14 cellular contexts compared by ENCODE assay signal in genomic region chr3:149448331-149448831, GRCh38. TPM values are rescaled to one million over a fixed set of nuclear protein-coding genes. Genes with fewer than 3 reads are reported as not detected.
A peak's percentile ranks its signal among the peaks of the same experiment; 100 is the strongest.
DNase-seq lines count a peak whose midpoint lies in the region; ATAC-seq, FAIRE-seq and TF ChIP-seq lines count a peak whose summit lies in the region.
"Had no signal": no experiment of that assay in that cellular context is flagged by ENCODE, and none has a peak within 500 bp of the region (broad histone marks: within the 10 kb centered on the region; RNA-seq: fewer than 3 reads in every experiment).

No MANE protein-coding gene starts in this region.

- no peaks in the 10 kb centered on the region for H3K79me2 ChIP-seq in H1 (ENCODE audit: control insufficient read depth in 1 of 2, insufficient read depth in 2 of 2, low read length in 2 of 2)

- H3K79me1 ChIP-seq in H1 (ENCODE audit: low read depth, low read length), result no peaks in the 10 kb centered on the region

- H4K20me1 ChIP-seq in H1 (replicated peaks in 1 of 2; ENCODE audit: control insufficient read depth in 1 of 2, insufficient read depth in 2 of 2, low read length in 2 of 2), result no peaks in the 10 kb centered on the region

- H3K27me3 Mint-ChIP-seq in activated naive CD8-positive, alpha-beta T cell treated with anti-CD3 and anti-CD28 coated beads for 36 hours, result no peaks in the 10 kb centered on the region

- no peak overlapping the region for H2BK5ac ChIP-seq in H1 (ENCODE audit: low read depth, low read length)

- no peaks in the 10 kb centered on the region for H3K23me2 ChIP-seq in H1 (ENCODE audit: low read depth, low read length)

- H3K36me3 Mint-ChIP-seq in activated naive CD8-positive, alpha-beta T cell treated with anti-CD3 and anti-CD28 coated beads for 36 hours, result no peaks in the 10 kb centered on the region

- CTCF ChIA-PET in H1 (lab: Charles Lee; ENCODE audit: partially characterized antibody), result interaction anchor here (1.0 to 1.7 kb wide), 5 partner anchors 31 to 328 kb away, joined by 3 to 6 read pairs (median 5); no protein-coding TSS in a partner anchor

- TF ChIP-seq POLR2A in H1 (IDR thresholded peaks at IDR 0.05; ENCODE audit: control extremely low read depth in 1 of 2, low read depth in 2 of 2, low read length in 2 of 2), result no peak

- no peak overlapping the region for H3K27ac Mint-ChIP-seq in activated naive CD8-positive, alpha-beta T cell treated with anti-CD3 and anti-CD28 coated beads for 36 hours

- no peak overlapping the region for H2BK120ac ChIP-seq in H1 (replicated peaks; ENCODE audit: low read depth, low read length)

- no peak for TF ChIP-seq RAD21 in H1 (IDR thresholded peaks at IDR 0.05 in 1 of 2, conservative IDR thresholded peaks at IDR 0.05 in 1 of 2; ENCODE audit: low read depth in 2 of 2, low read length in 2 of 2)

- no peak overlapping the region for H2BK15ac ChIP-seq in H1 (ENCODE audit: low read length)

- H3K4me3 ChIP-seq in H1 (ENCODE audit: extremely low read depth in 1 of 4, insufficient read depth in 2 of 4, low read depth in 3 of 4, low read length in 4 of 4) (no peak overlapping the region), neutrophil (ENCODE audit: low read depth in 1 of 2, low read length in 1 of 2) (peak overlapping the region; percentile 38 to 62)

- H2BK12ac ChIP-seq in H1 (ENCODE audit: low read depth, low read length), result no peak overlapping the region

- H3K4me2 ChIP-seq in H1 (ENCODE audit: insufficient read depth in 1 of 2, low read depth in 2 of 2, low read length in 2 of 2), result no peak overlapping the region

- peaks cover 10% of the 10 kb centered on the region for H3K9me3 Mint-ChIP-seq in activated naive CD8-positive, alpha-beta T cell treated with anti-CD3 and anti-CD28 coated beads for 36 hours

- FAIRE-seq in H1 (lab: Jason Lieb, UNC), result no peak
- FAIRE-seq: frontal cortex, G401.6 had no signal

- H2AK5ac ChIP-seq in H1 (ENCODE audit: low read depth, low read length), result no peak overlapping the region

- H3K27ac ChIP-seq in H1 (ENCODE audit: low read depth, low read length) (no peak overlapping the region), neutrophil (peak overlapping the region; percentile 90), caudate nucleus (ENCODE audit: low read depth, low read length) (no peak overlapping the region)

- no peak overlapping the region for H3K18ac ChIP-seq in H1 (ENCODE audit: extremely low read depth, low read length)

- no peak overlapping the region for H2AFZ ChIP-seq in H1 (ENCODE audit: low read length)

- POLR2A ChIA-PET in H1 (lab: Charles Lee; ENCODE audit: partially characterized antibody), result interaction anchor here (0.6 kb wide), 1 partner anchor 13 kb away, joined by 4 read pairs; no protein-coding TSS in a partner anchor

- ATAC-seq in GM21576 (IDR thresholded peaks at IDR 0.05; ENCODE audit: unreplicated experiment) (no peak), HG03342 (IDR thresholded peaks at IDR 0.05; ENCODE audit: unreplicated experiment) (no peak)

- no peak overlapping the region for H4K91ac ChIP-seq in H1 (replicated peaks; ENCODE audit: insufficient read length, low read length)

- no peak for TF ChIP-seq EP300 in H1 (IDR thresholded peaks at IDR 0.05; ENCODE audit: borderline replicate concordance in 1 of 2, low read depth in 2 of 2, low read length in 2 of 2)

- H3K4ac ChIP-seq in H1 (replicated peaks; ENCODE audit: insufficient read length, low read depth, low read length), result no peak overlapping the region

- H3K9me3 ChIP-seq in H1 (ENCODE audit: insufficient read depth in 2 of 2, low read depth in 1 of 2, low read length in 1 of 2) (peaks cover 19 to 33% of the 10 kb centered on the region in 2 experiments), neutrophil (no peaks in the 10 kb centered on the region)

- TF ChIP-seq CTCF in H1 (IDR thresholded peaks at IDR 0.05; ENCODE audit: control extremely low read depth in 1 of 3, insufficient read depth in 1 of 3, low read depth in 1 of 3, low read length in 3 of 3) (no peak), neutrophil (IDR thresholded peaks at IDR 0.05) (no peak)

- no peak overlapping the region for H4K5ac ChIP-seq in H1 (ENCODE audit: insufficient read length, low read depth, low read length)

- H3K4me1 Mint-ChIP-seq in activated naive CD8-positive, alpha-beta T cell treated with anti-CD3 and anti-CD28 coated beads for 36 hours, result no peaks in the 10 kb centered on the region

- no peak overlapping the region for H3K9ac ChIP-seq in H1 (replicated peaks in 1 of 4; ENCODE audit: extremely low read depth in 1 of 4, low read depth in 3 of 4, low read length in 3 of 4)

- no peak overlapping the region for H4K8ac ChIP-seq in H1 (ENCODE audit: extremely low read depth, insufficient read depth, low read length)

- H3K27me3 ChIP-seq in H1 (replicated peaks in 1 of 4; ENCODE audit: control insufficient read depth in 3 of 4, extremely low read depth in 1 of 4, insufficient read depth in 3 of 4, low read length in 3 of 4), result no peaks in the 10 kb centered on the region
- H3K27me3 ChIP-seq in neutrophil, result no peaks in the 10 kb centered on the region

- no peak overlapping the region for H3K4me3 Mint-ChIP-seq in activated naive CD8-positive, alpha-beta T cell treated with anti-CD3 and anti-CD28 coated beads for 36 hours

- WGBS in H1 (ENCODE audit: extremely low coverage in 1 of 2, insufficient coverage in 1 of 2, insufficient read length in 1 of 2, insufficient replicate concordance in 2 of 2, low coverage in 1 of 2, low lambda C conversion rate in 2 of 2, missing lambda C conversion rate in 1 of 2), 2 experiments, result 57% methylated on average over 3 of the region's 3 CpGs; no CpG with 5 or more reads in 1 of the 2 experiments

- no peaks in the 10 kb centered on the region for H3K36me3 ChIP-seq in H1 (ENCODE audit: control insufficient read depth in 2 of 4, insufficient read depth in 4 of 4, low read length in 3 of 4)
- H3K36me3 ChIP-seq in neutrophil, result no peaks in the 10 kb centered on the region

- no peak overlapping the region for H3K14ac ChIP-seq in H1 (ENCODE audit: insufficient read length)

- DNase-seq in EL (peak; percentile 90), NOMO-1 treated with dmso at 0.1 percent for 144 hours (lab: John Stamatoyannopoulos, UW; ENCODE audit: unreplicated experiment) (peak; percentile 84), H1 (ENCODE audit: low read depth in 1 of 2, low spot score in 2 of 2) (no peak), caudate nucleus (lab: John Stamatoyannopoulos, UW) (no peak)
- no peak for DNase-seq in activated naive CD8-positive, alpha-beta T cell treated with anti-CD3 and anti-CD28 coated beads for 36 hours
- DNase-seq: activated gamma-delta T cell treated with Interleukin-2 at 50 U/mL for 16 hours, NCI-H1694 treated with DMSO at 0.1 percent for 48 hours, nucleus accumbens, T-helper 9 cell had no signal

- no peak overlapping the region for H3K56ac ChIP-seq in H1 (replicated peaks; ENCODE audit: insufficient read length, low read depth, low read length)

- no peak overlapping the region for H2BK20ac ChIP-seq in H1 (ENCODE audit: low read length)

- no peaks in the 10 kb centered on the region for H3K4me1 ChIP-seq in H1 (replicated peaks in 1 of 4; ENCODE audit: control insufficient read depth in 3 of 4, insufficient read depth in 4 of 4, low read length in 3 of 4)
- H3K4me1 ChIP-seq in neutrophil (ENCODE audit: control insufficient read depth in 1 of 2, insufficient read depth in 1 of 2, low read depth in 1 of 2, low read length in 1 of 2), result peaks cover 44 to 63% of the 10 kb centered on the region in 2 experiments

- H3K23ac ChIP-seq in H1 (ENCODE audit: insufficient read length), result no peak overlapping the region

TF ChIP-seq in H1, 55 proteins besides CTCF, POLR2A, EP300 and RAD21:
- no peak for TF ChIP-seq HDAC2 (IDR thresholded peaks at IDR 0.05; ENCODE audit: borderline replicate concordance in 1 of 2, low read depth in 2 of 2, low read length in 2 of 2)
- TF ChIP-seq KDM1A (IDR thresholded peaks at IDR 0.05; ENCODE audit: borderline replicate concordance, low read length), result no peak
- no peak for TF ChIP-seq KDM4A (IDR thresholded peaks at IDR 0.05; ENCODE audit: low read depth, low read length, severe bottlenecking)
- TF ChIP-seq GTF2F1 (IDR thresholded peaks at IDR 0.05; ENCODE audit: borderline replicate concordance, low read depth, low read length), result no peak
- peak; percentile 73 for TF ChIP-seq MAFK (IDR thresholded peaks at IDR 0.05; ENCODE audit: low read depth, low read length)
- TF ChIP-seq SUZ12 (IDR thresholded peaks at IDR 0.05; ENCODE audit: low read length), result no peak
TF ChIP-seq in H1: peak in this region for 1.

RNA-seq across cellular contexts. Expression of gene TM4SF4, which starts 26.1 kb away (rescaled TPM):
- not detected in 2 replicates for total RNA-seq in H1 (2021; fragmentation: NEBNext Ultra II Directional; extraction: Animal tissue kit (Norgen Biotek cat#: 25700))
- polyA plus RNA-seq in H1 (2011; rRNA removed), result not detected in 2 replicates
- not detected for polyA plus RNA-seq in H1 (2011; cell fraction: cytosol; rRNA removed)
- not detected for polyA plus RNA-seq in H1 (2011; cell fraction: nucleus; rRNA removed)
- polyA plus RNA-seq in H1 (2012, experiment 1 of 2), result not detected in 4 replicates
- polyA plus RNA-seq in H1 (2012, experiment 2 of 2), result not detected
- not detected for polyA plus RNA-seq in H1 (2013, experiment 1 of 2)
- not detected for polyA plus RNA-seq in H1 (2013, experiment 2 of 2)
- not detected in 2 replicates for polyA minus RNA-seq in H1 (2011; rRNA and poly(A)+ RNA removed)
- polyA minus RNA-seq in H1 (2011; cell fraction: cytosol; rRNA and poly(A)+ RNA removed), result not detected
- not detected for polyA minus RNA-seq in H1 (2011; cell fraction: nucleus; rRNA and poly(A)+ RNA removed)
- total RNA-seq in activated naive CD8-positive, alpha-beta T cell treated with anti-CD3 and anti-CD28 coated beads for 36 hours, result not detected
- total RNA-seq: frontal cortex had no signal

Comparison
In these comparisons a context has a peak if more than half of its experiments do, and no peak if none do; other contexts are left out.
1. DNase-seq: peak in EL (single experiment) and NOMO-1 treated with dmso at 0.1 percent for 144 hours (single experiment); none in H1 (0 of 2), activated naive CD8-positive, alpha-beta T cell treated with anti-CD3 and anti-CD28 coated beads for 36 hours (single experiment) and caudate nucleus (0 of 61).
2. H3K4me3 ChIP-seq: peak in neutrophil (2 of 2); none in H1 (0 of 4).